ENCODE assay signal across 9 cellular contexts in the genomic region with DNA sequence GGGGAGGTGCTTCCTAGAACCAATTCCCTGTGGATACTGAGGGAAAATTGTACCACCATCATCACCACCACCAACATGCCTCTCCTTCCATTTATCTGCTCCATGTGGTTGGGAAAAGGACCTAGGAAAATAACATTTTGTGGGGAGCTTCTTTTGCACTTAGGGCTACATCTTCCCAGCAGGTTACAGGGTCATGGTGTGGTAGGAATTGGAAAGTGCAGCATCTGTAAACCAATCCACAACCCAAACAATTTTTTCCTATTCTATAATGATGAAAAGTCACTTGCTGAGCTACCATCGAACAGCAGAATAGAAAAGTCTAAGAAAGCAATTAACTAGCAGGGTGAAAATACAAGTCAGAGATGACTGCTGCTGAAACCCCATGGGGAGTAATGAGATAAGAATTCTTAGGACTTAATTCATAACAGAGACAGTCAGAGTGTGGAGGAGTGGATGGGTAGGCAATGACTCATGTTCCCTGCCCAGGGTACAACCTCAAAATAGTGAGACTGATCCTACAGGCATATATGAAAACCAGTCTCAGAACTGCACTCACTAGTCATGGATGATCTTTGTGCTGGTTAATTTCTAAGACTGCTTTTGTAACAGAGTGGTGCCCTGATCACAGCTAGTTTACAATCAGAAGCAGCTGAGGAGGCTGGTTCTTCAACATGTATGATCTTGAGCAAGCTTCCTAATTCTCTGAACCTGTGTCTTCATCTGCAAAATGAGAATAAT. TPM values are rescaled to one million over a fixed set of nuclear protein-coding genes. Genes with fewer than 3 reads are reported as not detected.
DNase-seq lines count a peak whose midpoint lies in the region; ATAC-seq and TF ChIP-seq lines count a peak whose summit lies in the region.
"Had no signal": no experiment of that assay in that cellular context is flagged by ENCODE, and none has a peak within 500 bp of the region (broad histone marks: within the 10 kb centered on the region; RNA-seq: fewer than 3 reads in every experiment).

No MANE protein-coding gene starts in this region.

- CTCF ChIA-PET in WTC11 (lab: Charles Lee), result no interaction called here

- H3K4me3 Mint-ChIP-seq in WTC11, result no peak overlapping the region
- H3K4me3 Mint-ChIP-seq: dendritic cell treated with granulocyte-macrophage colony-stimulating factor and Interleukin-4, amounts not matched to agents 40 ng/mL and 50 ng/mL, for 4 days had no signal

- peaks cover 12% of the 10 kb centered on the region for H3K4me1 Mint-ChIP-seq in WTC11

- no peak overlapping the region for H3K27ac Mint-ChIP-seq in WTC11
- H3K27ac Mint-ChIP-seq: dendritic cell treated with granulocyte-macrophage colony-stimulating factor and Interleukin-4, amounts not matched to agents 40 ng/mL and 50 ng/mL, for 4 days had no signal

- H3K27me3 Mint-ChIP-seq in WTC11 (ENCODE audit: low read depth), result no peaks in the 10 kb centered on the region
- H3K27me3 Mint-ChIP-seq: dendritic cell treated with granulocyte-macrophage colony-stimulating factor and Interleukin-4, amounts not matched to agents 40 ng/mL and 50 ng/mL, for 4 days had no signal

- peak; percentile 92 for DNase-seq in AG08395 (ENCODE audit: low spot score)
- DNase-seq in astrocyte of the hippocampus (ENCODE audit: low read depth, low spot score), result peak; percentile 82
- peak in 2 of 3 experiments; percentile 1 to 25 for DNase-seq in stimulated activated CD4-positive, alpha-beta T cell treated with anti-CD3 and anti-CD28 coated beads, TNF-alpha, amount 100 ng/mL, for 24 hours (ENCODE audit: low read depth in 3 of 3)
- no peak for DNase-seq in WTC11 (ENCODE audit: low spot score)
- DNase-seq in DMS153 treated with DMSO at 0.1 percent for 48 hours (lab: John Stamatoyannopoulos, UW; ENCODE audit: unreplicated experiment), result no peak
- no peak for DNase-seq in iPS-NIHi7 (ENCODE audit: extremely low spot score)

- H3K36me3 Mint-ChIP-seq in WTC11, result no peaks in the 10 kb centered on the region

- no peak for TF ChIP-seq CTCF in WTC11 (IDR thresholded peaks at IDR 0.05)

- POLR2A ChIA-PET in WTC11 (lab: Charles Lee), result no interaction called here

- H3K9me3 Mint-ChIP-seq in WTC11, result no peaks in the 10 kb centered on the region
- H3K9me3 Mint-ChIP-seq: dendritic cell treated with granulocyte-macrophage colony-stimulating factor and Interleukin-4, amounts not matched to agents 40 ng/mL and 50 ng/mL, for 4 days had no signal

- ATAC-seq in GM19328 (IDR thresholded peaks at IDR 0.05; ENCODE audit: unreplicated experiment) (peak; percentile 66), HG03558 (IDR thresholded peaks at IDR 0.05; ENCODE audit: extremely low read depth, unreplicated experiment) (peak; percentile 76), WTC11 (no peak)

TF ChIP-seq in WTC11, 78 proteins besides CTCF, POLR2A, EP300 and RAD21:
- TF ChIP-seq JUN (CRISPR knock-in tag; IDR thresholded peaks at IDR 0.05) (no peak), ZNF138 (CRISPR knock-in tag; conservative IDR thresholded peaks at IDR 0.05) (no peak), USF2 (CRISPR knock-in tag; IDR thresholded peaks at IDR 0.05) (no peak), FOXK1 (CRISPR knock-in tag; IDR thresholded peaks at IDR 0.05) (no peak), IRF2 (CRISPR knock-in tag; IDR thresholded peaks at IDR 0.05; ENCODE audit: borderline replicate concordance, low read depth) (no peak), MLX (CRISPR knock-in tag; IDR thresholded peaks at IDR 0.05) (no peak)

RNA-seq across cellular contexts. Expression of gene LEKR1, which starts 38.1 kb away (rescaled TPM):
- 0.09 to 0.18 TPM in 2 of 3 replicates, not detected in the other for total RNA-seq in WTC11 (2021)

Comparison
In these comparisons a context has a peak if more than half of its experiments do, and no peak if none do; other contexts are left out.
1. DNase-seq: peak in AG08395 (single experiment), astrocyte of the hippocampus (single experiment) and stimulated activated CD4-positive, alpha-beta T cell treated with anti-CD3 and anti-CD28 coated beads, TNF-alpha, amount 100 ng/mL, for 24 hours (2 of 3); none in WTC11 (single experiment), DMS153 treated with DMSO at 0.1 percent for 48 hours (single experiment) and iPS-NIHi7 (single experiment).